12 cellular contexts compared by ENCODE assay signal in the genomic region with DNA sequence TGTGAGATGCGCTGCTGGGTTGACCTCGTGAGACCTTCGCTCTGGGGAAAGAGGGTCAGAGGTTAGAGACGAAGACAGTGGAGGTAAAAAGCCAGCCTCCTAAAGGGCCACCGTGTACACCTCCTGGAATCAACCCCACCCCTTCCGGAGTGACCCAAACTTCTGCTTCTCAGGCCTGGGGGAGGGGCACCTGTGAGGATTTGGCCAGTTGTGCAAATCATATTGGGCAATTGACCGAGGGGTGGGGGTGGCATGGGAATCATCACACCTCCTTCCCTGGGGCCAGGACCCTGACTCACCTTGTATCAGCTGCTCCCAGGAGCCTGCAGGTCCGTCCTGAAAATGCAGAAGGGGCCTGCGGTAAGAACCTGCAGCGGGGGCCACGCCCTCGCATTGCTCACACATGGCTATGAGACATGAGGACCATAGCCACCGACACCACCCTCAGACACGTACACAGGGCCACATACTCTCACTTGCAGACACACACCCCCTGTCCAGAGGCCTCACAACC. TPM values are rescaled to one million over a fixed set of nuclear protein-coding genes. Genes with fewer than 3 reads are reported as not detected.
A peak's percentile ranks its signal among the peaks of the same experiment; 100 is the strongest.
DNase-seq lines count a peak whose midpoint lies in the region; ATAC-seq and TF ChIP-seq lines count a peak whose summit lies in the region.
"Had no signal": no experiment of that assay in that cellular context is flagged by ENCODE, and none has a peak within 500 bp of the region (broad histone marks: within the 10 kb centered on the region; RNA-seq: fewer than 3 reads in every experiment).

No MANE protein-coding gene starts in this region.

- peak overlapping the region; percentile 18; the same call in 1 of the 2 replicates for H3K4me3 ChIP-seq in GM06990 (replicated peaks; ENCODE audit: low read depth, low read length)
- no peak overlapping the region for H3K4me3 ChIP-seq in MG63
- no peak overlapping the region for H3K4me3 ChIP-seq in transverse colon
- H3K4me3 ChIP-seq: colonic mucosa had no signal

- H3K4me3 Mint-ChIP-seq in activated CD4-positive, alpha-beta T cell treated with anti-CD3 and anti-CD28 coated beads, Interleukin-2, amount 10 ng/mL, durations not matched to agents 24 days and 14 days = peak overlapping the region; percentile 81

- TF ChIP-seq POLR2A in transverse colon (IDR thresholded peaks at IDR 0.05) = no peak

- no peaks in the 10 kb centered on the region for H3K4me1 ChIP-seq in transverse colon
- H3K4me1 ChIP-seq: colonic mucosa had no signal

- H3K27me3 Mint-ChIP-seq in activated CD4-positive, alpha-beta T cell treated with anti-CD3 and anti-CD28 coated beads, Interleukin-2, amount 10 ng/mL, durations not matched to agents 24 days and 14 days = no peaks in the 10 kb centered on the region

- H3K27ac Mint-ChIP-seq in activated CD4-positive, alpha-beta T cell treated with anti-CD3 and anti-CD28 coated beads, Interleukin-2, amount 10 ng/mL, durations not matched to agents 24 days and 14 days = peak overlapping the region; percentile 63

- TF ChIP-seq CTCF in GM06990 (IDR thresholded peaks at IDR 0.05; ENCODE audit: insufficient read depth, low read length, poor library complexity, severe bottlenecking) (no peak), transverse colon (IDR thresholded peaks at IDR 0.05) (no peak)

- intact Hi-C loops in activated CD4-positive, alpha-beta T cell treated with anti-CD3 and anti-CD28 coated beads, Interleukin-2, amount 10 ng/mL, durations not matched to agents 24 days and 14 days (cut with micrococcal nuclease) = no loop called here
- intact Hi-C loops in transverse colon (cut with DNase I; ENCODE audit: low total_unique reads) = no loop called here

- H3K36me3 ChIP-seq in GM06990 (ENCODE audit: control insufficient read depth, insufficient read depth, low read length) (peaks cover 11% of the 10 kb centered on the region), MG63 (no peaks in the 10 kb centered on the region), transverse colon (no peaks in the 10 kb centered on the region)
- H3K36me3 ChIP-seq: colonic mucosa had no signal

- peak; percentile 47 for ATAC-seq in esophagus mucosa

- H3K9me3 Mint-ChIP-seq in activated CD4-positive, alpha-beta T cell treated with anti-CD3 and anti-CD28 coated beads, Interleukin-2, amount 10 ng/mL, durations not matched to agents 24 days and 14 days = peaks cover 3% of the 10 kb centered on the region

- peaks cover 38% of the 10 kb centered on the region for H3K4me1 Mint-ChIP-seq in activated CD4-positive, alpha-beta T cell treated with anti-CD3 and anti-CD28 coated beads, Interleukin-2, amount 10 ng/mL, durations not matched to agents 24 days and 14 days

- H3K9me3 ChIP-seq in MG63 (no peaks in the 10 kb centered on the region), transverse colon (no peaks in the 10 kb centered on the region)
- H3K9me3 ChIP-seq: colonic mucosa had no signal

- in situ Hi-C loops in transverse colon (cut with MboI; ENCODE audit: low pct_ligation_motif_present in 1 of 4, low pct_unique_long_range_greater_than_20kb in 1 of 4, low sequenced_read_pairs in 3 of 4) = no loop called here

- H3K36me3 Mint-ChIP-seq in activated CD4-positive, alpha-beta T cell treated with anti-CD3 and anti-CD28 coated beads, Interleukin-2, amount 10 ng/mL, durations not matched to agents 24 days and 14 days (ENCODE audit: low read depth) = peaks cover 33% of the 10 kb centered on the region

- TF ChIP-seq EP300 in transverse colon (IDR thresholded peaks at IDR 0.05; ENCODE audit: low read depth) = no peak

- DNase-seq in AML-193 (lab: John Stamatoyannopoulos, UW) = peak; percentile 7 to 16
- no peak for DNase-seq in GM06990 (ENCODE audit: extremely low read depth, insufficient read length)
- no peak for DNase-seq in activated CD4-positive, alpha-beta T cell treated with anti-CD3 and anti-CD28 coated beads, Interleukin-2, amount 10 ng/mL, durations not matched to agents 24 days and 14 days
- no peak for DNase-seq in MG63
- DNase-seq in SW 1271 (lab: John Stamatoyannopoulos, UW) = no peak
- no peak for DNase-seq in AG08396 (ENCODE audit: low spot score)
- DNase-seq in transverse colon = no peak
- DNase-seq: colonic mucosa, NCI-H2029, T1000 had no signal

- H3K27me3 ChIP-seq in GM06990 (replicated peaks; ENCODE audit: control insufficient read depth, insufficient read depth, low read length) = no peaks in the 10 kb centered on the region
- H3K27me3 ChIP-seq in MG63 = no peaks in the 10 kb centered on the region
- peaks cover under 1% of the 10 kb centered on the region for H3K27me3 ChIP-seq in transverse colon
- H3K27me3 ChIP-seq: colonic mucosa had no signal

- 80 to 82% methylated on average over 2 to 12 of the region's 14 CpGs for WGBS in transverse colon (ENCODE audit: low coverage in 1 of 2), 2 donors

- no peak overlapping the region for H3K27ac ChIP-seq in transverse colon
- H3K27ac ChIP-seq: C4-2B, colonic mucosa had no signal

RNA-seq across cellular contexts. Expression of a gene that starts 2.8 kb away (rescaled TPM):
- 172 and 173 TPM in 2 replicates for total RNA-seq in activated CD4-positive, alpha-beta T cell treated with anti-CD3 and anti-CD28 coated beads, Interleukin-2, amount 10 ng/mL, durations not matched to agents 24 days and 14 days
- 0.28 TPM for total RNA-seq in esophagus mucosa
- total RNA-seq in MG63 (2014; rRNA removed; shearing (Covaris generic); ENCODE audit: low replicate concordance) = not detected in 2 replicates
- total RNA-seq in transverse colon = under 1 TPM in 2 of 4 donors, not detected in 2; 0.27 to 0.48 TPM

RNA-seq across cellular contexts. Expression of a gene that starts 53.3 kb away (rescaled TPM):
- 4.8 and 5.3 TPM in 2 replicates for total RNA-seq in activated CD4-positive, alpha-beta T cell treated with anti-CD3 and anti-CD28 coated beads, Interleukin-2, amount 10 ng/mL, durations not matched to agents 24 days and 14 days
- 65.0 TPM for total RNA-seq in esophagus mucosa
- total RNA-seq in MG63 (2014; rRNA removed; shearing (Covaris generic); ENCODE audit: low replicate concordance) = 2.2 and 7.5 TPM in 2 replicates
- 100 to 1,000 TPM in 3 of 4 donors, 10 to 100 TPM in 1; 50.1 to 351 (median 194) TPM for total RNA-seq in transverse colon

Comparison
In these comparisons a context has a peak if more than half of its experiments do, and no peak if none do; other contexts are left out.
1. DNase-seq: peak in AML-193 (2 of 2); none in GM06990 (single experiment), activated CD4-positive, alpha-beta T cell treated with anti-CD3 and anti-CD28 coated beads, Interleukin-2, amount 10 ng/mL, durations not matched to agents 24 days and 14 days (single experiment), MG63 (single experiment), SW 1271 (0 of 2), AG08396 (single experiment) and transverse colon (single experiment).
2. RNA of a gene that starts 2.8 kb away (total RNA-seq): 172 to 173 TPM in activated CD4-positive, alpha-beta T cell treated with anti-CD3 and anti-CD28 coated beads, Interleukin-2, amount 10 ng/mL, durations not matched to agents 24 days and 14 days; 0.27 to 0.48 TPM in transverse colon, 0.28 TPM in esophagus mucosa (single experiment) and not detected in MG63; every median in the first group is over 100 times any median in the second.